10 cellular contexts compared by ENCODE assay signal in genomic region chrX:11113731-11114130, GRCh38. TPM values are rescaled to one million over a fixed set of nuclear protein-coding genes. Genes with fewer than 3 reads are reported as not detected.
DNase-seq lines count a peak whose midpoint lies in the region; ATAC-seq and TF ChIP-seq lines count a peak whose summit lies in the region.
"Had no signal": no experiment of that assay in that cellular context is flagged by ENCODE, and none has a peak within 500 bp of the region (broad histone marks: within the 10 kb centered on the region; RNA-seq: fewer than 3 reads in every experiment).

No MANE protein-coding gene starts in this region.

- intact Hi-C loops in CD4-positive, alpha-beta T cell (cut with DNase I, micrococcal nuclease): loop anchor here in 1 of 2 experiments (5.0 to 10.0 kb wide), 3 partner anchors 641 to 1096 kb away; partner anchors contain the start of gene MSL3
- intact Hi-C loops in uterus (cut with DNase I; ENCODE audit: low total_unique reads) (no loop called here), prostate gland (cut with DNase I) (no loop called here)

- no peaks in the 10 kb centered on the region for H3K27me3 ChIP-seq in CD4-positive, alpha-beta T cell (ENCODE audit: control insufficient read depth, insufficient read depth, low read length)
- H3K27me3 ChIP-seq in uterus (no peaks in the 10 kb centered on the region), prostate gland (replicated peaks; ENCODE audit: insufficient read depth) (no peaks in the 10 kb centered on the region)
- H3K27me3 ChIP-seq: Peyer's patch had no signal

- POLR2A ChIA-PET in CD4-positive, alpha-beta T cell (lab: Charles Lee): no interaction called here
- POLR2A ChIA-PET in activated naive CD8-positive, alpha-beta T cell treated with anti-CD3 and anti-CD28 coated beads, Interleukin-2, amount 10 ng/mL, durations not matched to agents 7 days and 5 days (lab: Charles Lee): no interaction called here

- no peaks in the 10 kb centered on the region for H3K9me3 ChIP-seq in CD4-positive, alpha-beta T cell (ENCODE audit: control insufficient read depth, low read length)
- no peaks in the 10 kb centered on the region for H3K9me3 ChIP-seq in uterus
- no peaks in the 10 kb centered on the region for H3K9me3 ChIP-seq in prostate gland
- H3K9me3 ChIP-seq: Peyer's patch had no signal

- TF ChIP-seq POLR2A in uterus (IDR thresholded peaks at IDR 0.05) (no peak), prostate gland (IDR thresholded peaks at IDR 0.05) (no peak)

- H3K4me3 ChIP-seq in uterus: no peak overlapping the region
- no peak overlapping the region for H3K4me3 ChIP-seq in prostate gland
- H3K4me3 ChIP-seq: coronary artery, Peyer's patch had no signal

- no peak overlapping the region for H3K27ac ChIP-seq in CD4-positive, alpha-beta T cell (ENCODE audit: low read depth, low read length)
- H3K27ac ChIP-seq in uterus: no peak overlapping the region
- H3K27ac ChIP-seq in prostate gland: no peak overlapping the region

- H3K4me1 ChIP-seq in uterus (no peaks in the 10 kb centered on the region), prostate gland (replicated peaks) (no peaks in the 10 kb centered on the region)

- no peak for ATAC-seq in CD4-positive, alpha-beta T cell (ENCODE audit: poor library complexity)
- no peak for ATAC-seq in activated naive CD8-positive, alpha-beta T cell treated with anti-CD3 and anti-CD28 coated beads, Interleukin-2, amount 10 ng/mL, durations not matched to agents 7 days and 5 days (ENCODE audit: low read depth)
- ATAC-seq in naive B cell (ENCODE audit: low read depth in 2 of 2): peak; percentile 24

- H3K9me3 Mint-ChIP-seq in CD4-positive, alpha-beta T cell: no peaks in the 10 kb centered on the region
- H3K9me3 Mint-ChIP-seq in IgD-negative memory B cell (no peaks in the 10 kb centered on the region), naive B cell (peaks cover 0 to 3% (median 0%) of the 10 kb centered on the region in 7 donors)
- no peaks in the 10 kb centered on the region for H3K9me3 Mint-ChIP-seq in activated naive CD8-positive, alpha-beta T cell treated with anti-CD3 and anti-CD28 coated beads, Interleukin-2, amount 10 ng/mL, durations not matched to agents 7 days and 5 days

- H3K27me3 Mint-ChIP-seq in CD4-positive, alpha-beta T cell: no peaks in the 10 kb centered on the region
- H3K27me3 Mint-ChIP-seq in IgD-negative memory B cell: no peaks in the 10 kb centered on the region
- H3K27me3 Mint-ChIP-seq in activated naive CD8-positive, alpha-beta T cell treated with anti-CD3 and anti-CD28 coated beads, Interleukin-2, amount 10 ng/mL, durations not matched to agents 7 days and 5 days: no peaks in the 10 kb centered on the region
- no peaks in the 10 kb centered on the region for H3K27me3 Mint-ChIP-seq in naive B cell

- CTCF ChIA-PET in CD4-positive, alpha-beta T cell (lab: Charles Lee): no interaction called here

- H3K27ac Mint-ChIP-seq in CD4-positive, alpha-beta T cell: peak overlapping the region; percentile 56
- peak overlapping the region; percentile 6 to 90 (median 74) for H3K27ac Mint-ChIP-seq in IgD-negative memory B cell
- peak overlapping the region; percentile 73 for H3K27ac Mint-ChIP-seq in activated naive CD8-positive, alpha-beta T cell treated with anti-CD3 and anti-CD28 coated beads, Interleukin-2, amount 10 ng/mL, durations not matched to agents 7 days and 5 days
- peak overlapping the region in 5 of 6 donors; percentile 44 to 96 (median 79) for H3K27ac Mint-ChIP-seq in naive B cell

- H3K36me3 ChIP-seq in uterus (no peaks in the 10 kb centered on the region), prostate gland (no peaks in the 10 kb centered on the region)

- H3K36me3 Mint-ChIP-seq in CD4-positive, alpha-beta T cell (ENCODE audit: low read depth): peaks cover 63% of the 10 kb centered on the region
- H3K36me3 Mint-ChIP-seq in IgD-negative memory B cell (no peaks in the 10 kb centered on the region), naive B cell (peaks cover 0 to 7% of the 10 kb centered on the region in 2 donors)
- H3K36me3 Mint-ChIP-seq in activated naive CD8-positive, alpha-beta T cell treated with anti-CD3 and anti-CD28 coated beads, Interleukin-2, amount 10 ng/mL, durations not matched to agents 7 days and 5 days: peaks cover 8% of the 10 kb centered on the region

- no peak for DNase-seq in CD4-positive, alpha-beta T cell
- no peak for DNase-seq in activated naive CD8-positive, alpha-beta T cell treated with anti-CD3 and anti-CD28 coated beads, Interleukin-2, amount 10 ng/mL, durations not matched to agents 7 days and 5 days
- DNase-seq in naive B cell: peak; percentile 23
- no peak for DNase-seq in RKO (ENCODE audit: low spot score)
- no peak for DNase-seq in uterus
- no peak for DNase-seq in DMS153 (lab: John Stamatoyannopoulos, UW)
- DNase-seq in prostate gland (ENCODE audit: low spot score): no peak

- peaks cover 12% of the 10 kb centered on the region for H3K4me1 Mint-ChIP-seq in CD4-positive, alpha-beta T cell (ENCODE audit: low read depth)
- H3K4me1 Mint-ChIP-seq in IgD-negative memory B cell: peaks cover 15 to 21% (median 16%) of the 10 kb centered on the region in 3 donors
- peaks cover 8% of the 10 kb centered on the region for H3K4me1 Mint-ChIP-seq in activated naive CD8-positive, alpha-beta T cell treated with anti-CD3 and anti-CD28 coated beads, Interleukin-2, amount 10 ng/mL, durations not matched to agents 7 days and 5 days
- H3K4me1 Mint-ChIP-seq in naive B cell: peaks cover 14 to 36% (median 28%) of the 10 kb centered on the region in 3 donors

- no peak for TF ChIP-seq CTCF in CD4-positive, alpha-beta T cell (IDR thresholded peaks at IDR 0.05)
- no peak for TF ChIP-seq CTCF in uterus (IDR thresholded peaks at IDR 0.05)
- no peak for TF ChIP-seq CTCF in prostate gland (IDR thresholded peaks at IDR 0.05)

- no peak overlapping the region for H3K4me3 Mint-ChIP-seq in CD4-positive, alpha-beta T cell
- H3K4me3 Mint-ChIP-seq in IgD-negative memory B cell (peak overlapping the region in 3 of 4 donors; percentile 58 to 90 (median 70)), naive B cell (peak overlapping the region in 7 of 8 donors; percentile 12 to 66 (median 57))
- H3K4me3 Mint-ChIP-seq in activated naive CD8-positive, alpha-beta T cell treated with anti-CD3 and anti-CD28 coated beads, Interleukin-2, amount 10 ng/mL, durations not matched to agents 7 days and 5 days: peak overlapping the region; percentile 46

RNA-seq across cellular contexts. Expression of gene HCCS, which starts 2.6 kb away (rescaled TPM):
- 1 to 10 TPM; 7.3 to 7.7 TPM for total RNA-seq in CD4-positive, alpha-beta T cell
- 39.7 TPM for polyA plus RNA-seq in IgD-negative memory B cell
- 10 to 100 TPM; 19.3 TPM for total RNA-seq in activated naive CD8-positive, alpha-beta T cell treated with anti-CD3 and anti-CD28 coated beads, Interleukin-2, amount 10 ng/mL, durations not matched to agents 7 days and 5 days
- 10 to 100 TPM; 22.8 to 39.2 (median 30.4) TPM for polyA plus RNA-seq in naive B cell (ENCODE audit: low read depth in 6 of 6)
- total RNA-seq in uterus: 10 to 100 TPM in 1 of 4 donors, 1 to 10 TPM in 2, under 1 TPM in 1; 0.77 to 15.5 (median 6.6) TPM
- total RNA-seq in prostate gland: 10 to 100 TPM in 1 of 2 donors, 1 to 10 TPM in 1; 8.6 to 17.6 TPM

Comparison
In these comparisons a context has a peak if more than half of its experiments do, and no peak if none do; other contexts are left out.
1. ATAC-seq: peak in naive B cell (2 of 2); none in CD4-positive, alpha-beta T cell (single experiment) and activated naive CD8-positive, alpha-beta T cell treated with anti-CD3 and anti-CD28 coated beads, Interleukin-2, amount 10 ng/mL, durations not matched to agents 7 days and 5 days (single experiment).
2. Peak in every context shown above with its lines, with median percentiles within 50 percentile points of each other: H3K27ac Mint-ChIP-seq.